In the genomic region with DNA sequence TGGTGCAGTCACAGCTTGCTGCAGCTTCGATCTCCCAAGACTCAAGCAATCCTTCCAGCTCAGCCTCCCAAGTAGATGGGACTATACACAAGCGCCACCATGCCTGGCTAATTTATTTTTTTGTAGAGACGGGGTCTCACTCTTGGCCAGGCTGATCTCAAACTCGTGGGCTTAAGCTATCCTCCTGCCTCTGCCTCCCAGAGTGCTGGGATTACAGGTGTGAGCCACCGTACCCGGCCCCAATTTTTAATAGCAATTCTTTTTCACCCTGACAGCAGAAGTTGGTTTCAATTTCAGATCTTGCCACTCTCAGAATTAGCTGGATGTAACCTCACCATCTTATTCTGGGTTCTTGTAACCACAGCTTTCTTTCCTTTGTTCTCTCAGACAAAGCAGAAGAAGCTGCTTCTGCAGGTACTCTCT, we compare ENCODE assay signal across 11 cellular contexts.
DNase-seq lines count a peak whose midpoint lies in the region; ATAC-seq and TF ChIP-seq lines count a peak whose summit lies in the region.
"Had no signal": no experiment of that assay in that cellular context is flagged by ENCODE, and none has a peak within 500 bp of the region (broad histone marks: within the 10 kb centered on the region; RNA-seq: fewer than 3 reads in every experiment).

No MANE protein-coding gene starts in this region.

- peaks cover 25% of the 10 kb centered on the region for H3K4me1 Mint-ChIP-seq in activated CD4-positive, alpha-beta T cell treated with anti-CD3 and anti-CD28 coated beads, Interleukin-2, amount 10 ng/mL, durations not matched to agents 7 days and 5 days
- peaks cover 66% of the 10 kb centered on the region for H3K4me1 Mint-ChIP-seq in nephron progenitor cell

- TF ChIP-seq CTCF in nephron progenitor cell (IDR thresholded peaks at IDR 0.05) (no peak), suprapubic skin (IDR thresholded peaks at IDR 0.05) (no peak)

- TF ChIP-seq EP300 in suprapubic skin (IDR thresholded peaks at IDR 0.05), result no peak

- CTCF ChIA-PET in activated CD4-positive, alpha-beta T cell treated with anti-CD3 and anti-CD28 coated beads, Interleukin-2, amount 10 ng/mL, durations not matched to agents 7 days and 5 days (lab: Charles Lee), result interaction anchor here (0.5 to 1.9 kb wide), 3 partner anchors 35 to 496 kb away, joined by 3 to 7 read pairs (median 3); no protein-coding TSS in a partner anchor

- no peaks in the 10 kb centered on the region for H3K9me3 ChIP-seq in suprapubic skin
- H3K9me3 ChIP-seq: adrenal gland, upper lobe of right lung had no signal

- no peaks in the 10 kb centered on the region for H3K27me3 ChIP-seq in suprapubic skin
- H3K27me3 ChIP-seq: adrenal gland, upper lobe of right lung had no signal

- no peaks in the 10 kb centered on the region for H3K4me1 ChIP-seq in suprapubic skin
- H3K4me1 ChIP-seq: adrenal gland, upper lobe of right lung had no signal

- peak overlapping the region; percentile 9 for H3K27ac Mint-ChIP-seq in activated CD4-positive, alpha-beta T cell treated with anti-CD3 and anti-CD28 coated beads, Interleukin-2, amount 10 ng/mL, durations not matched to agents 7 days and 5 days
- H3K27ac Mint-ChIP-seq in nephron progenitor cell, result peak overlapping the region; percentile 2

- peaks cover 5% of the 10 kb centered on the region for H3K36me3 Mint-ChIP-seq in activated CD4-positive, alpha-beta T cell treated with anti-CD3 and anti-CD28 coated beads, Interleukin-2, amount 10 ng/mL, durations not matched to agents 7 days and 5 days (ENCODE audit: low read depth)
- peaks cover 63% of the 10 kb centered on the region for H3K36me3 Mint-ChIP-seq in nephron progenitor cell (ENCODE audit: low read depth)

- peak overlapping the region; percentile 2 for H3K4me3 Mint-ChIP-seq in activated CD4-positive, alpha-beta T cell treated with anti-CD3 and anti-CD28 coated beads, Interleukin-2, amount 10 ng/mL, durations not matched to agents 7 days and 5 days
- H3K4me3 Mint-ChIP-seq in nephron progenitor cell, result no peak overlapping the region

- peak; percentile 89 for ATAC-seq in GM21529 (IDR thresholded peaks at IDR 0.05; ENCODE audit: unreplicated experiment)
- peak; percentile 92 for ATAC-seq in HG03280 (IDR thresholded peaks at IDR 0.05; ENCODE audit: unreplicated experiment)
- ATAC-seq: upper lobe of right lung had no signal

- peak; percentile 47 for DNase-seq in activated CD4-positive, alpha-beta T cell treated with anti-CD3 and anti-CD28 coated beads, Interleukin-2, amount 10 ng/mL, durations not matched to agents 7 days and 5 days
- DNase-seq in activated CD4-positive, alpha-beta T cell treated with anti-CD3 and anti-CD28 coated beads, Interleukin-2, amount 50 U/mL, for 1 hour, result no peak
- DNase-seq in nephron progenitor cell (no peak), EL (no peak), suprapubic skin (ENCODE audit: low spot score in 2 of 2) (no peak)
- DNase-seq in activated CD8-positive, alpha-beta memory T cell treated with anti-CD3 and anti-CD28 coated beads, Interleukin-2, amount 50 U/mL, for 48 hours, result no peak
- DNase-seq: ACHN, adrenal gland, upper lobe of right lung had no signal

- H3K36me3 ChIP-seq in suprapubic skin, result no peaks in the 10 kb centered on the region
- H3K36me3 ChIP-seq: adrenal gland, upper lobe of right lung had no signal

- POLR2A ChIA-PET in activated CD4-positive, alpha-beta T cell treated with anti-CD3 and anti-CD28 coated beads, Interleukin-2, amount 10 ng/mL, durations not matched to agents 7 days and 5 days (lab: Charles Lee), result interaction anchor here (0.6 kb wide), 1 partner anchor 107 kb away, joined by 3 read pairs; no protein-coding TSS in a partner anchor

- no peak overlapping the region for H3K27ac ChIP-seq in suprapubic skin
- H3K27ac ChIP-seq: adrenal gland, upper lobe of right lung had no signal

- no peaks in the 10 kb centered on the region for H3K9me3 Mint-ChIP-seq in activated CD4-positive, alpha-beta T cell treated with anti-CD3 and anti-CD28 coated beads, Interleukin-2, amount 10 ng/mL, durations not matched to agents 7 days and 5 days
- H3K9me3 Mint-ChIP-seq in nephron progenitor cell, result peaks cover 4% of the 10 kb centered on the region

- H3K27me3 Mint-ChIP-seq in activated CD4-positive, alpha-beta T cell treated with anti-CD3 and anti-CD28 coated beads, Interleukin-2, amount 10 ng/mL, durations not matched to agents 7 days and 5 days, result peaks cover 38% of the 10 kb centered on the region
- no peaks in the 10 kb centered on the region for H3K27me3 Mint-ChIP-seq in nephron progenitor cell (ENCODE audit: low read depth, poor library complexity)

- H3K4me3 ChIP-seq in suprapubic skin, result no peak overlapping the region
- H3K4me3 ChIP-seq: adrenal gland, upper lobe of right lung had no signal

- 89% methylated on average over 6 of the region's 6 CpGs for WGBS in suprapubic skin

- TF ChIP-seq POLR2A in suprapubic skin (IDR thresholded peaks at IDR 0.05), result no peak
